ENCODE assay signal across 26 cellular contexts in genomic region chr2:38113036-38113435, GRCh38. TPM values are rescaled to one million over a fixed set of nuclear protein-coding genes. Genes with fewer than 3 reads are reported as not detected.
DNase-seq lines count a peak whose midpoint lies in the region; ATAC-seq, FAIRE-seq and TF ChIP-seq lines count a peak whose summit lies in the region.
"Had no signal": no experiment of that assay in that cellular context is flagged by ENCODE, and none has a peak within 500 bp of the region (broad histone marks: within the 10 kb centered on the region; RNA-seq: fewer than 3 reads in every experiment).

No MANE protein-coding gene starts in this region.

- no peak for TF ChIP-seq CTCF in NB4 (IDR thresholded peaks at IDR 0.05; ENCODE audit: low read depth, low read length)
- no peak for TF ChIP-seq CTCF in fibroblast of the aortic adventitia (IDR thresholded peaks at IDR 0.05; ENCODE audit: insufficient read depth, low read length)
- no peak for TF ChIP-seq CTCF in type B pancreatic cell (conservative IDR thresholded peaks at IDR 0.05)

- FAIRE-seq in GM12892 (lab: Jason Lieb, UNC): no peak
- FAIRE-seq: A204.1, GM12891, HepG2 had no signal

- peak overlapping the region; percentile 67 for H3K4me3 Mint-ChIP-seq in type B pancreatic cell
- H3K4me3 Mint-ChIP-seq: B cell; CD4-positive, CD25-positive, alpha-beta regulatory T cell; H9; HFFc6 had no signal

- no peak for DNase-seq in Right ventricle myocardium superior
- no peak for DNase-seq in Right ventricle myocardium inferior (ENCODE audit: missing footprints)
- DNase-seq in NB4 (ENCODE audit: low read depth): peak; percentile 40
- peak; percentile 49 for DNase-seq in fibroblast of the aortic adventitia (ENCODE audit: low read depth)
- DNase-seq in type B pancreatic cell (ENCODE audit: extremely low spot score, unreplicated experiment): no peak
- DNase-seq in GM12892 (ENCODE audit: insufficient read length): no peak
- no peak for DNase-seq in NCI-H446 treated with DMSO at 0.1 percent for 48 hours (lab: John Stamatoyannopoulos, UW)
- no peak for DNase-seq in SW480 (ENCODE audit: low spot score)
- DNase-seq: CD4-positive, CD25-positive, alpha-beta regulatory T cell; DMS79 treated with DMSO at 0.1 percent for 48 hours; GM23248; H9; HFFc6; KBM-7; MV-4-11; NCI-H1694; NCI-H2081; NCI-H2171 treated with DMSO at 0.1 percent for 48 hours; NCI-H526; RPMI8226; SIG-M5; SK-N-SH had no signal

- no peak for TF ChIP-seq POLR2A in NB4 (IDR thresholded peaks at IDR 0.05; ENCODE audit: extremely low read depth, insufficient read length)
- no peak for TF ChIP-seq POLR2A in GM12892 (IDR thresholded peaks at IDR 0.05; ENCODE audit: low read depth, low read length)

- intact Hi-C loops in Right ventricle myocardium superior (cut with DNase I): no loop called here
- intact Hi-C loops in Right ventricle myocardium inferior (cut with DNase I): loop anchor here (10.0 kb wide), 1 partner anchor 162 kb away; no protein-coding TSS in a partner anchor

- H3K27me3 Mint-ChIP-seq in type B pancreatic cell: no peaks in the 10 kb centered on the region

- H3K36me3 Mint-ChIP-seq in type B pancreatic cell: peaks cover 13% of the 10 kb centered on the region
- H3K36me3 Mint-ChIP-seq: CD4-positive, CD25-positive, alpha-beta regulatory T cell had no signal

- ATAC-seq in Right ventricle myocardium superior (ENCODE audit: poor library complexity) (peak; percentile 7), Right ventricle myocardium inferior (no peak)
- ATAC-seq: HepG2 had no signal

- H3K4me3 ChIP-seq in NB4 (ENCODE audit: low read depth, low read length) (no peak overlapping the region), fibroblast of the aortic adventitia (ENCODE audit: low read depth, low read length) (no peak overlapping the region)
- H3K4me3 ChIP-seq: GM23248 had no signal

- peaks cover 28% of the 10 kb centered on the region for H3K9me3 Mint-ChIP-seq in type B pancreatic cell
- H3K9me3 Mint-ChIP-seq: HFFc6 had no signal

- H3K4me1 Mint-ChIP-seq in type B pancreatic cell (ENCODE audit: unreplicated experiment): peaks cover 57% of the 10 kb centered on the region
- H3K4me1 Mint-ChIP-seq: B cell had no signal

- peak overlapping the region; percentile 94 for H3K27ac Mint-ChIP-seq in type B pancreatic cell
- H3K27ac Mint-ChIP-seq: B cell; CD4-positive, CD25-positive, alpha-beta regulatory T cell; H9; HFFc6 had no signal

RNA-seq across cellular contexts. Expression of gene CYP1B1, which starts 37.1 kb away (rescaled TPM):
- total RNA-seq in Right ventricle myocardium superior (17.1 TPM), Right ventricle myocardium inferior (19.6 TPM), fibroblast of the aortic adventitia (ENCODE audit: low replicate concordance) (146 and 199 TPM in 2 replicates), type B pancreatic cell (ENCODE audit: low replicate concordance) (176 and 360 TPM in 2 replicates)
- polyA plus RNA-seq in GM12892 (2012; ENCODE audit: missing spikeins): 9.0 TPM
- total RNA-seq: CD4-positive, CD25-positive, alpha-beta regulatory T cell; HepG2 had no signal
- polyA plus RNA-seq: HepG2 had no signal

Comparison
In these comparisons a context has a peak if more than half of its experiments do, and no peak if none do; other contexts are left out.
1. DNase-seq: peak in NB4 (single experiment) and fibroblast of the aortic adventitia (single experiment); none in Right ventricle myocardium superior (single experiment), Right ventricle myocardium inferior (single experiment), type B pancreatic cell (single experiment), GM12892 (single experiment), NCI-H446 treated with DMSO at 0.1 percent for 48 hours (single experiment) and SW480 (single experiment).